Comparison of ENCODE assay signal across 26 cellular contexts in the genomic region with DNA sequence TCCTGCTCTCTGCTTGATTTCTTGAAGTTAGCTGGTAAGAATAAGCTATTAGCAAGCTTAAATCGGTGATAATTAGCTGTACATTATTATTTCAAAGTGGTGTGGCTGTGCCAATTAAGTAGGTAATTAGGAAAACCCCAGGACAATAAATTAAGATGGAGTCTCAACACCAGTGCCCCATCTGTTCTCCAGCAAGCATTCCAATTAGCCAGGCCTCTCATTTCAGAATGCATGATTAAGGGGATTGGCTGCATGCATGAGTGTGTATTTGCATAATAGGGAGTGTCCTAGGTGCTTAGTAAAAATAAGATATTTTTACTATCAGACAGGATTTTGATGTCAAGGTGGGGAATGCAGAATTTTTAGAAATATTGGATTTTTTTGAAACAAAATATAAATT.
"Had no signal": no experiment of that assay in that cellular context is flagged by ENCODE, and none has a peak within 500 bp of the region (broad histone marks: within the 10 kb centered on the region; RNA-seq: fewer than 3 reads in every experiment).

No MANE protein-coding gene starts in this region.

- H3K27ac ChIP-seq: heart right ventricle, parathyroid adenoma, psoas muscle, sigmoid colon, stomach, thyroid gland, upper lobe of left lung, vagina had no signal

- H3K4me3 ChIP-seq: heart right ventricle, psoas muscle, sigmoid colon, stomach, thyroid gland, upper lobe of left lung, vagina had no signal

- H3K36me3 ChIP-seq: heart right ventricle, sigmoid colon, stomach, thyroid gland, upper lobe of left lung, vagina had no signal

- H2AFZ ChIP-seq: parathyroid adenoma had no signal

- H3K9ac ChIP-seq: parathyroid adenoma had no signal

- H3K79me2 ChIP-seq: parathyroid adenoma had no signal

- ATAC-seq: heart right ventricle; naive thymus-derived CD4-positive, alpha-beta T cell; psoas muscle; stimulated activated naive B cell treated with anti-CD40 and anti-IgM and Interleukin-4, amounts not matched to agents 10 μg/mL and 1 μg/mL and 100 μg/mL, for 72 hours had no signal

- H3K9me3 ChIP-seq: psoas muscle, sigmoid colon, thyroid gland, upper lobe of left lung, vagina had no signal

- DNase-seq: activated CD4-positive, alpha-beta memory T cell treated with anti-CD3 and anti-CD28 coated beads for 36 hours; activated CD4-positive, alpha-beta T cell treated with anti-CD3 and anti-CD28 coated beads, Interleukin-2, amount 10 ng/mL, durations not matched to agents 24 days and 14 days; activated CD4-positive, CD25-positive, alpha-beta regulatory T cell treated with anti-CD3 and anti-CD28 coated beads, Interleukin-2, amount 50 U/mL, for 72 hours; activated CD8-positive, alpha-beta memory T cell treated with anti-CD3 and anti-CD28 coated beads, Interleukin-2, amount 50 U/mL, for 4 hours; activated gamma-delta T cell; activated naive CD4-positive, alpha-beta T cell treated with anti-CD3 and anti-CD28 coated beads, Interleukin-2, amount 50 U/mL, for 16 hours; activated T-cell treated with anti-CD3 and anti-CD28 coated beads, Interleukin-2, amount 50 U/mL, for 1 hour; amniotic stem cell; caudate nucleus; foreskin fibroblast; heart right ventricle; midbrain; naive thymus-derived CD4-positive, alpha-beta T cell; occipital lobe; psoas muscle; sigmoid colon; small intestine; stimulated activated CD4-positive, alpha-beta T cell treated with anti-CD3 and anti-CD28 coated beads, Interleukin-1b, Interleukin-23, amount 100 ng/mL, for 48 hours; stimulated activated CD4-positive, alpha-beta T cell treated with anti-CD3 and anti-CD28 coated beads, Interleukin-4, amount 100 ng/mL, for 4 hours; stimulated activated CD8-positive, alpha-beta memory T cell treated with anti-CD3 and anti-CD28 coated beads, Interleukin-4, amount 100 ng/mL, for 48 hours; stimulated activated naive B cell treated with anti-CD40 and anti-IgM and Interleukin-4, amounts not matched to agents 10 μg/mL and 1 μg/mL and 100 μg/mL, for 72 hours; stomach; thyroid gland; upper lobe of left lung had no signal

- H3K4me1 ChIP-seq: parathyroid adenoma, psoas muscle, sigmoid colon, stomach, thyroid gland, upper lobe of left lung, vagina had no signal

- H3K27me3 ChIP-seq: heart right ventricle, sigmoid colon, stomach, thyroid gland, upper lobe of left lung, vagina had no signal
